In genomic region chr13:43908156-43909126, GRCh38 we compare ENCODE assay signal across 9 cellular contexts. TPM values are rescaled to one million over a fixed set of nuclear protein-coding genes. Genes with fewer than 3 reads are reported as not detected.
DNase-seq lines count a peak whose midpoint lies in the region; ATAC-seq and TF ChIP-seq lines count a peak whose summit lies in the region.
"Had no signal": no experiment of that assay in that cellular context is flagged by ENCODE, and none has a peak within 500 bp of the region (broad histone marks: within the 10 kb centered on the region; RNA-seq: fewer than 3 reads in every experiment).

No MANE protein-coding gene starts in this region.

- H3K4me3 ChIP-seq in IMR-90 (ENCODE audit: insufficient read depth, low read depth, low read length): no peak overlapping the region
- no peak overlapping the region; a peak in 1 of 4 replicates for H3K4me3 ChIP-seq in SK-N-SH (ENCODE audit: low read depth in 2 of 2, low read length in 1 of 2)
- H3K4me3 ChIP-seq: BLaER1 treated with 17β-estradiol and CSF1 and Interleukin-3, amounts not matched to agents 10 nM and 100 nM had no signal

- peak overlapping the region; percentile 35; the same call in 1 of the 2 replicates for H2BK20ac ChIP-seq in IMR-90 (ENCODE audit: low read depth, low read length)

- peaks cover 8% of the 10 kb centered on the region for H3F3A ChIP-seq in SK-N-SH (replicated peaks; ENCODE audit: insufficient read depth)

- H2BK15ac ChIP-seq in IMR-90 (ENCODE audit: low read depth, low read length): no peak overlapping the region; the same call in 2 of the 3 replicates

- H4K91ac ChIP-seq in IMR-90 (ENCODE audit: insufficient read depth, low read depth, low read length): peak overlapping the region; percentile 34; the same call in 1 of the 2 replicates

- in situ Hi-C loops in IMR-90 (cut with MboI; ENCODE audit: low sequenced_read_pairs): loop anchor here (5.0 to 25.0 kb wide), 3 partner anchors 529 to 1404 kb away; partner anchors contain the start of genes GPALPP1 and NUFIP1

- CTCF ChIA-PET in IMR-90 (lab: Yijun Ruan, JAX) (interaction anchor here (0.6 to 1.8 kb wide), 15 partner anchors 8 to 1350 kb away, joined by 3 to 11 read pairs (median 4); no protein-coding TSS in a partner anchor), SK-N-SH (lab: Yijun Ruan, JAX) (interaction anchor here (0.6 to 9.6 kb wide), 59 partner anchors 8 to 1139 kb away, joined by 3 to 158 read pairs (median 4); no protein-coding TSS in a partner anchor)

- H3K18ac ChIP-seq in IMR-90 (ENCODE audit: low read depth, low read length): no peak overlapping the region

- no peak overlapping the region for H2AFZ ChIP-seq in IMR-90 (replicated peaks; ENCODE audit: low read length, poor library complexity)
- no peak overlapping the region for H2AFZ ChIP-seq in SK-N-SH (ENCODE audit: low read depth)

- H4K5ac ChIP-seq in IMR-90 (ENCODE audit: low read depth, low read length): no peak overlapping the region

- POLR2A ChIA-PET in IMR-90 (lab: Charles Lee; ENCODE audit: unreplicated experiment) (no interaction called here), SK-N-SH (lab: Yijun Ruan, JAX) (interaction anchor here (0.6 to 1.7 kb wide), 2 partner anchors 236 to 529 kb away, joined by 3 to 4 read pairs; no protein-coding TSS in a partner anchor)

- TF ChIP-seq CTCF in IMR-90 (conservative IDR thresholded peaks at IDR 0.05; ENCODE audit: low read depth, low read length) (peak; percentile 50), SK-N-SH (IDR thresholded peaks at IDR 0.05) (peak; percentile 76), foreskin keratinocyte (conservative IDR thresholded peaks at IDR 0.05) (peak; percentile 75)

- H3K36me3 ChIP-seq in IMR-90 (ENCODE audit: control insufficient read depth, insufficient read depth, low read length) (no peaks in the 10 kb centered on the region), SK-N-SH (replicated peaks in 1 of 2; ENCODE audit: control insufficient read depth in 1 of 2, insufficient read depth in 2 of 2, low read length in 1 of 2) (no peaks in the 10 kb centered on the region)
- H3K36me3 ChIP-seq: BLaER1 treated with 17β-estradiol and CSF1 and Interleukin-3, amounts not matched to agents 10 nM and 100 nM had no signal

- ATAC-seq in IMR-90 (ENCODE audit: low read depth): peak; percentile 71
- ATAC-seq in foreskin keratinocyte: peak; percentile 77
- ATAC-seq in GM21723 (IDR thresholded peaks at IDR 0.05; ENCODE audit: unreplicated experiment): no peak
- ATAC-seq in HG03378 (IDR thresholded peaks at IDR 0.05; ENCODE audit: unreplicated experiment): no peak

- H3K27ac ChIP-seq in IMR-90 (ENCODE audit: insufficient read depth, low read length) (no peak overlapping the region), SK-N-SH (ENCODE audit: low read depth in 2 of 2, low read length in 1 of 2) (peak overlapping the region in 1 of 2 experiments; percentile 67; a peak in 3 of 4 replicates), foreskin keratinocyte (no peak overlapping the region)
- H3K27ac ChIP-seq: BLaER1 treated with 17β-estradiol and CSF1 and Interleukin-3, amounts not matched to agents 10 nM and 100 nM had no signal

- dilution Hi-C loops in IMR-90 (cut with HindIII; ENCODE audit: low sequenced_read_pairs, unreplicated experiment): loop anchor here (25.0 kb wide), 1 partner anchor 554 kb away; no protein-coding TSS in a partner anchor

- H3K23ac ChIP-seq in IMR-90 (ENCODE audit: low read depth, low read length): no peak overlapping the region

- intact Hi-C loops in IMR-90 (cut with micrococcal nuclease): loop anchor here (1.0 to 5.0 kb wide), 3 partner anchors 140 to 530 kb away; no protein-coding TSS in a partner anchor

- no peaks in the 10 kb centered on the region for H3K9me2 ChIP-seq in SK-N-SH

- H3K4me2 ChIP-seq in IMR-90 (ENCODE audit: low read depth, low read length): peak overlapping the region; percentile 75; the same call in 1 of the 2 replicates
- peak overlapping the region; percentile 46; the same call in 1 of the 2 replicates for H3K4me2 ChIP-seq in SK-N-SH
- H3K4me2 ChIP-seq: BLaER1 treated with 17β-estradiol and CSF1 and Interleukin-3, amounts not matched to agents 10 nM and 100 nM had no signal

- no peak for TF ChIP-seq EP300 in SK-N-SH (IDR thresholded peaks at IDR 0.05; ENCODE audit: borderline replicate concordance in 1 of 2, low read depth in 1 of 2, low read length in 1 of 2)

- no peak overlapping the region for H2AK9ac ChIP-seq in IMR-90 (replicated peaks; ENCODE audit: low read depth, low read length, poor library complexity)

- no peak overlapping the region for H3K56ac ChIP-seq in IMR-90 (ENCODE audit: extremely low read depth, insufficient read depth, low read length)

- peak overlapping the region; percentile 52 for H2BK5ac ChIP-seq in IMR-90 (ENCODE audit: low read depth, low read length, poor library complexity, severe bottlenecking)

- peaks cover 8% of the 10 kb centered on the region; the same call in 1 of the 2 replicates for H3K9me1 ChIP-seq in IMR-90 (ENCODE audit: insufficient read depth, low read length)

- no CpG with 5 or more reads among the region's 2 CpGs for WGBS in IMR-90 (ENCODE audit: extremely low coverage in 2 of 2, insufficient read length in 1 of 2), 2 experiments
- 48% methylated on average over 2 of the region's 2 CpGs for WGBS in SK-N-SH (ENCODE audit: low lambda C conversion rate)

- 0 out of 2 replicates have a peak overlapping the region, but pooled peaks have one; percentile 28 for H2BK120ac ChIP-seq in IMR-90 (ENCODE audit: low read depth, low read length)

- no peaks in the 10 kb centered on the region for H4K20me1 ChIP-seq in IMR-90 (ENCODE audit: insufficient read depth, low read length)
- no peaks in the 10 kb centered on the region for H4K20me1 ChIP-seq in SK-N-SH (ENCODE audit: insufficient read depth)

- H4K8ac ChIP-seq in IMR-90 (ENCODE audit: low read depth in 2 of 2, low read length in 2 of 2): peak overlapping the region in 1 of 2 experiments; percentile 45; a peak in 2 of 4 replicates

- DNase-seq in DMS153 treated with DMSO at 0.1 percent for 48 hours (lab: John Stamatoyannopoulos, UW; ENCODE audit: unreplicated experiment) (peak; percentile 44), DMS153 (lab: John Stamatoyannopoulos, UW) (no peak), IMR-90 (peak; percentile 91), SK-N-SH (peak; percentile 36), foreskin keratinocyte (peak; percentile 54 to 72), putamen (ENCODE audit: low spot score) (peak; percentile 31)

- no TSS peak for BruUV-seq in IMR-90 (replicated peaks; lab: Mats Ljungman, UMichigan)

- peak; percentile 48 for TF ChIP-seq RAD21 in IMR-90 (IDR thresholded peaks at IDR 0.05; ENCODE audit: low read length)
- peak; percentile 63 for TF ChIP-seq RAD21 in SK-N-SH (IDR thresholded peaks at IDR 0.05; ENCODE audit: low read length)

- H3K27me3 ChIP-seq in IMR-90 (ENCODE audit: control insufficient read depth, insufficient read depth, low read length): no peaks in the 10 kb centered on the region; the same call in 1 of the 2 replicates
- no peaks in the 10 kb centered on the region for H3K27me3 ChIP-seq in SK-N-SH (ENCODE audit: insufficient read depth)
- H3K27me3 ChIP-seq in foreskin keratinocyte: no peaks in the 10 kb centered on the region

- H3K14ac ChIP-seq in IMR-90 (replicated peaks; ENCODE audit: low read depth, low read length): peak overlapping the region; percentile 17; the same call in 1 of the 2 replicates

- no peak overlapping the region for H2AK5ac ChIP-seq in IMR-90 (ENCODE audit: low read depth, low read length)

- H3K4me1 ChIP-seq in IMR-90 (ENCODE audit: control insufficient read depth, insufficient read depth, low read length): peaks cover 3% of the 10 kb centered on the region
- H3K4me1 ChIP-seq in SK-N-SH (ENCODE audit: control insufficient read depth in 1 of 2, insufficient read depth in 2 of 2, low read depth in 1 of 2, low read length in 1 of 2): peaks cover 3 to 6% of the 10 kb centered on the region in 2 experiments; a peak in 2 of 4 replicates
- H3K4me1 ChIP-seq in foreskin keratinocyte: peaks cover 6% of the 10 kb centered on the region

- H3K4ac ChIP-seq in IMR-90 (ENCODE audit: low read depth, low read length): peak overlapping the region; percentile 17; the same call in 1 of the 2 replicates

- TF ChIP-seq POLR2A in IMR-90 (IDR thresholded peaks at IDR 0.05; ENCODE audit: low read depth, low read length): no peak

- no peaks in the 10 kb centered on the region for H3K9me3 ChIP-seq in IMR-90 (ENCODE audit: control insufficient read depth, insufficient read depth, low read length)
- H3K9me3 ChIP-seq in SK-N-SH: no peaks in the 10 kb centered on the region
- H3K9me3 ChIP-seq: BLaER1 treated with 17β-estradiol and CSF1 and Interleukin-3, amounts not matched to agents 10 nM and 100 nM had no signal

- no peak overlapping the region for H3K9ac ChIP-seq in IMR-90 (ENCODE audit: low read depth, low read length)
- peak overlapping the region; percentile 53; the same call in 1 of the 2 replicates for H3K9ac ChIP-seq in SK-N-SH
- H3K9ac ChIP-seq: BLaER1 treated with 17β-estradiol and CSF1 and Interleukin-3, amounts not matched to agents 10 nM and 100 nM had no signal

- H3K79me1 ChIP-seq in IMR-90 (ENCODE audit: low read depth in 1 of 2, low read length in 2 of 2): no peaks in the 10 kb centered on the region

- no peaks in the 10 kb centered on the region for H3K79me2 ChIP-seq in SK-N-SH (ENCODE audit: insufficient read depth)

TF ChIP-seq in IMR-90, 13 proteins besides CTCF, POLR2A, EP300 and RAD21 (continues in another document):
- peak; percentile 70; the same call in 1 of the 2 replicates for TF ChIP-seq BHLHE40 (IDR thresholded peaks at IDR 0.05; ENCODE audit: low read depth, low read length)

TF ChIP-seq in SK-N-SH, 30 proteins besides CTCF, POLR2A, EP300 and RAD21:
- no peak for TF ChIP-seq TCF12 (IDR thresholded peaks at IDR 0.05)
- no peak for TF ChIP-seq RXRA (IDR thresholded peaks at IDR 0.05; ENCODE audit: borderline replicate concordance, low read depth)
- peak; percentile 63 for TF ChIP-seq SMC3 (IDR thresholded peaks at IDR 0.05; ENCODE audit: low read depth, low read length)
TF ChIP-seq in SK-N-SH: peak in this region for 1.

RNA-seq across cellular contexts. Expression of gene LACC1, which starts 28.7 kb away (rescaled TPM):
- total RNA-seq in IMR-90 (2012; rRNA removed) (4.4 and 4.7 TPM in 2 replicates), foreskin keratinocyte (6.7 and 8.3 TPM in 2 replicates)
- polyA plus RNA-seq in IMR-90 (2012; rRNA removed) (1.5 and 3.2 TPM in 2 replicates), SK-N-SH (2012; rRNA removed) (4.2 and 8.7 TPM in 2 replicates), foreskin keratinocyte (2.2 and 2.5 TPM in 2 replicates)
- 0.76 and 0.83 TPM in 2 replicates for polyA plus RNA-seq in IMR-90 (2012; cell fraction: cytosol; rRNA removed)
- 1.1 and 3.7 TPM in 2 replicates for polyA plus RNA-seq in IMR-90 (2012; cell fraction: nucleus; rRNA removed; ENCODE audit: low replicate concordance)
- 7.3 and 8.9 TPM in 2 replicates for polyA plus RNA-seq in SK-N-SH (2012; cell fraction: cytosol; rRNA removed)
- 3.5 and 10.1 TPM in 2 replicates for polyA plus RNA-seq in SK-N-SH (2012; cell fraction: nucleus; rRNA removed)

RNA-seq across cellular contexts. Expression of gene CCDC122, which starts 28.9 kb away (rescaled TPM):
- total RNA-seq in IMR-90 (2012; rRNA removed): 0.72 and 1.9 TPM in 2 replicates
- polyA plus RNA-seq in IMR-90 (2012; rRNA removed): 0.27 and 0.70 TPM in 2 replicates
- polyA plus RNA-seq in IMR-90 (2012; cell fraction: cytosol; rRNA removed): 0.12 and 0.21 TPM in 2 replicates
- polyA plus RNA-seq in IMR-90 (2012; cell fraction: nucleus; rRNA removed; ENCODE audit: low replicate concordance): 0.14 and 1.9 TPM in 2 replicates
- polyA plus RNA-seq in SK-N-SH (2012; rRNA removed): 1.0 and 1.4 TPM in 2 replicates
- polyA plus RNA-seq in SK-N-SH (2012; cell fraction: cytosol; rRNA removed): 1.6 and 2.7 TPM in 2 replicates
- polyA plus RNA-seq in SK-N-SH (2012; cell fraction: nucleus; rRNA removed): 2.4 and 8.7 TPM in 2 replicates
- 9.2 and 11.6 TPM in 2 replicates for total RNA-seq in foreskin keratinocyte
- polyA plus RNA-seq in foreskin keratinocyte: 3.5 and 4.0 TPM in 2 replicates

Comparison
In these comparisons a context has a peak if more than half of its experiments do, and no peak if none do; other contexts are left out.
1. ATAC-seq: peak in IMR-90 (single experiment) and foreskin keratinocyte (single experiment); none in GM21723 (single experiment) and HG03378 (single experiment).
2. Peak in every context shown above with its lines, with median percentiles within 50 percentile points of each other: CTCF ChIP-seq.